ENCODE assay signal across 10 cellular contexts in the genomic region with DNA sequence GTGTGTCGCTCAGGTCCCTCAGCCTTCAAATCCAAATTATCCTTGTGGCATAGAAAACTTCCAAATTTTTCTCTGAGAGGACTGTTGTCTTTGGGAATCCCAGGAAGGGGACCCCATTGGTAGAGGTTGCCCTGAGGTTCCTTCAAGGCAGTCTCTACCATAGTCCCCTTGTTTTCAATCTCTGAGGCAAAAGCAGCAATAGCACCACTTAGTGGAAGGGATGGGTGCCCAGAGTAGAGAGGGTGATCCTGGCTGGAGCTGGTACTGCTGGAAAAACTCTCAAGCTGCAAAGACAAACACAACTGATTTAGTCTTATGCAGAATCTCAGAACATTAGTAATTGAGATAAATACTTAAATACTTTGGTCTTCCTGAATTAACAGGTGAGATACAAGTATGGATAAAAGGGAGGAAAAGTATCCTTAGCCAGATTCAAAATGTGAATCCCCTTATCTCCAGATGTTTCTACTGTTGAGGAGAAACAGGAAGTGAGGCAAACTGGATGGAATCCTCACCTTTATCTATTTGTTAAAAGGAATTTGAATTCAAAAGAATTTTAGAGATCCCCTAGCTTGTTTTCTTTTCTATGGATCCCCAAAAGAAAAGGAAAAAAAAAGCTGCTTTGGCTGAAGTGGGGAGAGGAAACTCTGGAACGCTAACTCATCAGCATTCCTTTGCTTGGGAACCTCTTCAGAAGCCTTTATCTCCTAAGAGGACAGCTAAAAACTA. TPM values are rescaled to one million over a fixed set of nuclear protein-coding genes. Genes with fewer than 3 reads are reported as not detected.
DNase-seq lines count a peak whose midpoint lies in the region; ATAC-seq and TF ChIP-seq lines count a peak whose summit lies in the region.
"Had no signal": no experiment of that assay in that cellular context is flagged by ENCODE, and none has a peak within 500 bp of the region (broad histone marks: within the 10 kb centered on the region; RNA-seq: fewer than 3 reads in every experiment).

No MANE protein-coding gene starts in this region.

- peaks cover 58% of the 10 kb centered on the region for H3K36me3 Mint-ChIP-seq in stimulated activated memory B cell treated with anti-CD40 and anti-IgM and Interleukin-4, amounts not matched to agents 10 μg/mL and 1 μg/mL and 100 μg/mL, for 72 hours

- TF ChIP-seq POLR2A in suprapubic skin (IDR thresholded peaks at IDR 0.05), result no peak

- no peak for ATAC-seq in GM21528 (IDR thresholded peaks at IDR 0.05; ENCODE audit: low FRiP score, unreplicated experiment)
- ATAC-seq in stimulated activated memory B cell treated with anti-CD40 and anti-IgM and Interleukin-4, amounts not matched to agents 10 μg/mL and 1 μg/mL and 100 μg/mL, for 72 hours, result no peak

- no peaks in the 10 kb centered on the region for H3K4me1 Mint-ChIP-seq in stimulated activated memory B cell treated with anti-CD40 and anti-IgM and Interleukin-4, amounts not matched to agents 10 μg/mL and 1 μg/mL and 100 μg/mL, for 72 hours

- no peak overlapping the region for H3K27ac ChIP-seq in GM23248
- H3K27ac ChIP-seq in WERI-Rb-1, result no peak overlapping the region
- no peak overlapping the region for H3K27ac ChIP-seq in suprapubic skin

- peaks cover 30% of the 10 kb centered on the region for H3K36me3 ChIP-seq in GM23248 (ENCODE audit: low read depth)
- H3K36me3 ChIP-seq in WERI-Rb-1, result peaks cover 68% of the 10 kb centered on the region
- H3K36me3 ChIP-seq in suprapubic skin, result peaks cover 79% of the 10 kb centered on the region

- no peaks in the 10 kb centered on the region for H4K20me1 ChIP-seq in GM23248 (ENCODE audit: insufficient read depth)

- no peak overlapping the region for H3K4me2 ChIP-seq in GM23248 (ENCODE audit: unreplicated experiment)

- H2AFZ ChIP-seq in GM23248, result no peak overlapping the region

- H3F3A ChIP-seq in GM23248 (ENCODE audit: insufficient read depth), result 0 out of 2 replicates have a peak, but pooled peaks cover 12% of the 10 kb centered on the region

- no peak overlapping the region for H3K4me3 Mint-ChIP-seq in stimulated activated memory B cell treated with anti-CD40 and anti-IgM and Interleukin-4, amounts not matched to agents 10 μg/mL and 1 μg/mL and 100 μg/mL, for 72 hours

- H3K4me1 ChIP-seq in GM23248 (ENCODE audit: insufficient read depth), result peaks cover 23% of the 10 kb centered on the region
- no peaks in the 10 kb centered on the region for H3K4me1 ChIP-seq in suprapubic skin

- TF ChIP-seq EP300 in suprapubic skin (IDR thresholded peaks at IDR 0.05), result no peak

- H3K9me3 ChIP-seq in GM23248 (ENCODE audit: low read depth), result no peaks in the 10 kb centered on the region
- no peaks in the 10 kb centered on the region for H3K9me3 ChIP-seq in WERI-Rb-1 (ENCODE audit: severe bottlenecking)
- no peaks in the 10 kb centered on the region for H3K9me3 ChIP-seq in suprapubic skin
- H3K9me3 ChIP-seq: MG63 had no signal

- H3K9me3 Mint-ChIP-seq in stimulated activated memory B cell treated with anti-CD40 and anti-IgM and Interleukin-4, amounts not matched to agents 10 μg/mL and 1 μg/mL and 100 μg/mL, for 72 hours, result no peaks in the 10 kb centered on the region

- no peaks in the 10 kb centered on the region for H3K27me3 ChIP-seq in GM23248 (replicated peaks; ENCODE audit: insufficient read depth)
- no peaks in the 10 kb centered on the region for H3K27me3 ChIP-seq in WERI-Rb-1 (ENCODE audit: insufficient read depth, low read depth, severe bottlenecking)
- H3K27me3 ChIP-seq in suprapubic skin, result no peaks in the 10 kb centered on the region
- H3K27me3 ChIP-seq: MG63 had no signal

- no peaks in the 10 kb centered on the region for H3K9me2 ChIP-seq in GM23248 (ENCODE audit: insufficient read depth)

- in situ Hi-C loops in GM23248 (cut with MboI), result no loop called here

- H3K27ac Mint-ChIP-seq in stimulated activated memory B cell treated with anti-CD40 and anti-IgM and Interleukin-4, amounts not matched to agents 10 μg/mL and 1 μg/mL and 100 μg/mL, for 72 hours, result no peak overlapping the region

- peak; percentile 37 to 42 for DNase-seq in AML-193 (lab: John Stamatoyannopoulos, UW)
- DNase-seq in GM23248, result peak; percentile 40
- no peak for DNase-seq in WERI-Rb-1
- peak; percentile 61 for DNase-seq in iPS-NIHi11 (ENCODE audit: low spot score)
- no peak for DNase-seq in NAMALWA (ENCODE audit: low spot score)
- DNase-seq in suprapubic skin (ENCODE audit: low spot score in 2 of 2), result no peak
- DNase-seq: MG63 had no signal

- H3K4me3 ChIP-seq in GM23248 (no peak overlapping the region), WERI-Rb-1 (ENCODE audit: low read depth, low read length) (no peak overlapping the region), suprapubic skin (no peak overlapping the region)
- H3K4me3 ChIP-seq: MG63 had no signal

- H3K27me3 Mint-ChIP-seq in stimulated activated memory B cell treated with anti-CD40 and anti-IgM and Interleukin-4, amounts not matched to agents 10 μg/mL and 1 μg/mL and 100 μg/mL, for 72 hours, result no peaks in the 10 kb centered on the region

- no peak overlapping the region for H3K9ac ChIP-seq in GM23248

- TF ChIP-seq CTCF in WERI-Rb-1 (IDR thresholded peaks at IDR 0.05; ENCODE audit: low read depth, low read length) (peak; percentile 64), suprapubic skin (IDR thresholded peaks at IDR 0.05) (no peak)

- H3K79me2 ChIP-seq in GM23248 (ENCODE audit: insufficient read depth), result peaks cover 6% of the 10 kb centered on the region; the same call in 1 of the 2 replicates

- WGBS in GM23248 (ENCODE audit: low coverage in 1 of 2, low lambda C conversion rate in 2 of 2, missing lambda C conversion rate in 2 of 2), 2 experiments, result 96 to 100% methylated on average over 2 of the region's 2 CpGs
- WGBS in suprapubic skin, result 82% methylated on average over 2 of the region's 2 CpGs

RNA-seq across cellular contexts. Expression of a gene that starts 13.4 kb away (rescaled TPM):
- total RNA-seq in GM23248 (2014; rRNA removed; shearing (Covaris generic)), result 10.7 TPM in 2 replicates
- 4.1 and 4.6 TPM in 2 replicates for polyA plus RNA-seq in GM23248 (2016; fragmentation: Nextera tagmentation; extraction: Ambion mirVana)
- total RNA-seq in suprapubic skin, result 10 to 100 TPM; 20.9 to 35.5 (median 24.8) TPM

RNA-seq across cellular contexts. Expression of a gene that starts 47.4 kb away (rescaled TPM):
- total RNA-seq in GM23248 (2014; rRNA removed; shearing (Covaris generic)), result not detected in 2 replicates
- polyA plus RNA-seq in GM23248 (2016; fragmentation: Nextera tagmentation; extraction: Ambion mirVana), result 0.39 TPM in 1 of 2 replicates, not detected in the other
- 1 to 10 TPM in 3 of 4 donors, not detected in 1; 2.2 to 3.4 (median 2.6) TPM for total RNA-seq in suprapubic skin

RNA-seq across cellular contexts. Expression of a gene that starts 58.0 kb away (rescaled TPM):
- not detected in 2 replicates for total RNA-seq in GM23248 (2014; rRNA removed; shearing (Covaris generic))
- not detected in 2 replicates for polyA plus RNA-seq in GM23248 (2016; fragmentation: Nextera tagmentation; extraction: Ambion mirVana)
- total RNA-seq in suprapubic skin, result not detected
- total RNA-seq: lower leg skin had no signal

Comparison
In these comparisons a context has a peak if more than half of its experiments do, and no peak if none do; other contexts are left out.
1. DNase-seq: peak in AML-193 (2 of 2), GM23248 (single experiment) and iPS-NIHi11 (single experiment); none in WERI-Rb-1 (single experiment), NAMALWA (single experiment) and suprapubic skin (0 of 2).